ENCODE assay signal across 21 cellular contexts in the genomic region with DNA sequence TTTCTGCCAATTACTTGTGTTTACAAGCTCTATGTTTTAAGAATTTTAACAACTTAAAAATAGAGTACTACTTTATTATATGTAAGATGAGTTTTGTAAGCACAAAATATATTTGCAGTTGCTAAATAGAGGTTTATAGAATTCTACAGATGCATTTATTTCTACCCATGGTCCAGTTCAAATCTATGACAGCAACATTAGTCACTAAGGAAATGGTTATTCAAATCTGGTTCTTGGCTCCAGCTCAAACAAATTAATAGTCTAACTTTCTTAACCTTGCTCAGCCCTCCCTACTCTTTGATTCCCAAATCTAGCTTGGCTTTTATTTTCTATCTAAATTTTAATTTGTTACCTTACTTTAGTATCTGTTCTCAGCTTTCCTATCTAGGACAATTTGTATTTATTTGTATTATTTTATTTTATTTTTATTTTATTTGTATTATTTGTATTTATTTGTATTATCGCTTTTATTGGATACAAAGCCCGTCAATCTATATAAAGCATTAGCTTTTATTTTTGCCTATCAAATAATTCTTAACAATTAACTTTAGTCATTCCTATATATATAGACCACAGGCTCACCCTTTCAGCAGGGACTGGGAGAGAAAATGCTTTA. TPM values are rescaled to one million over a fixed set of nuclear protein-coding genes. Genes with fewer than 3 reads are reported as not detected.
A peak's percentile ranks its signal among the peaks of the same experiment; 100 is the strongest.
DNase-seq lines count a peak whose midpoint lies in the region; ATAC-seq and TF ChIP-seq lines count a peak whose summit lies in the region.
"Had no signal": no experiment of that assay in that cellular context is flagged by ENCODE, and none has a peak within 500 bp of the region (broad histone marks: within the 10 kb centered on the region; RNA-seq: fewer than 3 reads in every experiment).

No MANE protein-coding gene starts in this region.

- H3K4me1 ChIP-seq in esophagus muscularis mucosa: no peaks in the 10 kb centered on the region
- H3K4me1 ChIP-seq: sigmoid colon, SJSA1 had no signal

- DNase-seq in ELR (ENCODE audit: low read depth): peak; percentile 74
- peak; percentile 60 for DNase-seq in RKO (ENCODE audit: low spot score)
- peak; percentile 4 for DNase-seq in choroid plexus epithelial cell (ENCODE audit: low read depth)
- peak; percentile 27 for DNase-seq in kidney glomerular epithelial cell (lab: John Stamatoyannopoulos, UW)
- no peak for DNase-seq in left lobe of liver (ENCODE audit: low spot score)
- DNase-seq in esophagus muscularis mucosa (ENCODE audit: extremely low spot score): no peak
- DNase-seq: activated CD4-positive, alpha-beta T cell treated with anti-CD3 and anti-CD28 coated beads for 1 hour; activated effector memory CD4-positive, alpha-beta T cell treated with anti-CD3 and anti-CD28 coated beads, Interleukin-2, amount 50 U/mL, for 16 hours; cortex of kidney; midbrain; NCI-H1048; NCI-H526; sigmoid colon; stimulated activated CD4-positive, alpha-beta T cell treated with anti-CD3 and anti-CD28 coated beads, Interleukin-4, amount 100 ng/mL, for 1 hour; T-helper 9 cell had no signal

- intact Hi-C loops in esophagus muscularis mucosa (cut with DNase I): no loop called here

- no peaks in the 10 kb centered on the region for H3K27me3 ChIP-seq in esophagus muscularis mucosa
- H3K27me3 ChIP-seq: hepatocyte, neutrophil, sigmoid colon, SJSA1 had no signal

- 99% methylated on average over 2 of the region's 2 CpGs for WGBS in esophagus muscularis mucosa

- no peaks in the 10 kb centered on the region for H3K36me3 ChIP-seq in esophagus muscularis mucosa
- H3K36me3 ChIP-seq: neutrophil, sigmoid colon, SJSA1 had no signal

- TF ChIP-seq POLR2A in esophagus muscularis mucosa (IDR thresholded peaks at IDR 0.05; ENCODE audit: low read depth): no peak

- H3K9me3 ChIP-seq in esophagus muscularis mucosa: no peaks in the 10 kb centered on the region
- H3K9me3 ChIP-seq: neutrophil, sigmoid colon, SJSA1 had no signal

- TF ChIP-seq CTCF in choroid plexus epithelial cell (conservative IDR thresholded peaks at IDR 0.05; ENCODE audit: low read depth, low read length) (no peak), esophagus muscularis mucosa (IDR thresholded peaks at IDR 0.05) (no peak)

- TF ChIP-seq EP300 in esophagus muscularis mucosa (IDR thresholded peaks at IDR 0.05): no peak

- no peak for ATAC-seq in GM21526 (IDR thresholded peaks at IDR 0.05; ENCODE audit: low FRiP score, unreplicated experiment)
- no peak for ATAC-seq in GM18502 (IDR thresholded peaks at IDR 0.05; ENCODE audit: poor library complexity, unreplicated experiment)
- no peak for ATAC-seq in left lobe of liver
- ATAC-seq: GM23338 had no signal

- no peak overlapping the region for H3K4me3 ChIP-seq in choroid plexus epithelial cell (ENCODE audit: low read depth, low read length)
- no peak overlapping the region for H3K4me3 ChIP-seq in esophagus muscularis mucosa
- H3K4me3 ChIP-seq: GM23338, hepatocyte, sigmoid colon, SJSA1 had no signal

- no peak overlapping the region for H3K27ac ChIP-seq in esophagus muscularis mucosa (replicated peaks in 1 of 4)
- H3K27ac ChIP-seq: hepatocyte, neutrophil, sigmoid colon, SJSA1 had no signal

RNA-seq across cellular contexts. Expression of a gene that starts 49.0 kb away (rescaled TPM):
- total RNA-seq in left lobe of liver (0.05 TPM), esophagus muscularis mucosa (under 1 TPM; 0.11 to 0.83 (median 0.64) TPM)
- total RNA-seq: SJSA1 had no signal

Comparison
In these comparisons a context has a peak if more than half of its experiments do, and no peak if none do; other contexts are left out.
1. DNase-seq: peak in ELR (single experiment), RKO (single experiment), choroid plexus epithelial cell (single experiment) and kidney glomerular epithelial cell (single experiment); none in left lobe of liver (single experiment) and esophagus muscularis mucosa (single experiment).